ENCODE assay signal across 25 cellular contexts in the genomic region with DNA sequence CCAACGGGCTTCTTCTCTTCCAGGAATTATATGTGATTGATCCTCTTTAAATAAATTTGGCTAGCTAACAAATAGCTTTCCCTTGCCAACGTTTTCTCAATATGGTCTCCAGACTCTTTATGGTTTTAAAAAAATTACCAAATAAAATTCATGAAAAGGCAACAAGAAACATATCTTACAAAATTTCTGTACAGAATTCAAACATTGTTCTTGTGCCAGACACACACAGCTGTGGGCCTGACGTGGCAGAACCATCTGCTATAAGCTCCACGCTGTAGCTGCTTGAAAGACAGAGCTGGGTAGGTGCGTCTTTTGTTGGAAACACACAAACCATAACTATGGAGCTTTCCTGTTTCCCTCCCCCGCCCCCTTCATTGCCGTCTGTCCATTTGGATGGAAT.
DNase-seq lines count a peak whose midpoint lies in the region; ATAC-seq and TF ChIP-seq lines count a peak whose summit lies in the region.
"Had no signal": no experiment of that assay in that cellular context is flagged by ENCODE, and none has a peak within 500 bp of the region (broad histone marks: within the 10 kb centered on the region; RNA-seq: fewer than 3 reads in every experiment).

No MANE protein-coding gene starts in this region.

- H3K9me3 ChIP-seq in gastrocnemius medialis = no peaks in the 10 kb centered on the region
- H3K9me3 ChIP-seq: A549, mucosa of descending colon had no signal

- H3K36me3 Mint-ChIP-seq in neural crest cell (ENCODE audit: low read depth) = peaks cover 32% of the 10 kb centered on the region
- H3K36me3 Mint-ChIP-seq: activated naive CD4-positive, alpha-beta T cell treated with anti-CD3 and anti-CD28 coated beads, Interleukin-2, amount 50 U/mL, for 24 hours had no signal

- peaks cover 45% of the 10 kb centered on the region for H3K4me1 Mint-ChIP-seq in neural crest cell
- H3K4me1 Mint-ChIP-seq: activated naive CD4-positive, alpha-beta T cell treated with anti-CD3 and anti-CD28 coated beads, Interleukin-2, amount 50 U/mL, for 24 hours; T-helper 17 cell had no signal

- no peak for TF ChIP-seq POLR2A in gastrocnemius medialis (IDR thresholded peaks at IDR 0.05)

- DNase-seq in SHP77 (lab: John Stamatoyannopoulos, UW) (peak; percentile 17 to 58), SHP77 treated with DMSO at 0.1 percent for 48 hours (lab: John Stamatoyannopoulos, UW) (no peak), fibroblast of the conjunctiva (ENCODE audit: low read depth) (peak; percentile 23), neural crest cell (ENCODE audit: low read depth, low spot score) (no peak), activated gamma-delta T cell treated with Interleukin-2 at 50 U/mL for 16 hours (no peak), gastrocnemius medialis (no peak)
- DNase-seq in activated CD4-positive, alpha-beta T cell treated with anti-CD3 and anti-CD28 coated beads, Interleukin-2, amount 50 U/mL, for 48 hours = no peak
- DNase-seq: activated CD4-positive, alpha-beta T cell treated with anti-CD3 and anti-CD28 coated beads for 4 hours; cerebellar nuclear complex; COR-L47; GOT3; left lung; mucosa of descending colon; NCI-H1930; NCI-H226; stimulated activated CD4-positive, alpha-beta T cell treated with anti-CD3 and anti-CD28 coated beads, Interleukin-2, amount 100 ng/mL, for 48 hours; stimulated activated naive CD8-positive, alpha-beta T cell treated with anti-CD3 and anti-CD28 coated beads, Interleukin-15, Interleukin-2, amounts not matched to agents 100 U/mL and 50 U/mL, for 24 hours; T-helper 17 cell had no signal

- ATAC-seq in gastrocnemius medialis = no peak
- ATAC-seq in HG02852 (IDR thresholded peaks at IDR 0.05; ENCODE audit: unreplicated experiment) = no peak
- ATAC-seq: A549; left lung; mucosa of descending colon; stimulated activated naive CD8-positive, alpha-beta T cell treated with anti-CD3 and anti-CD28 coated beads, Interleukin-15, Interleukin-2, amounts not matched to agents 100 U/mL and 50 U/mL, for 24 hours; T-helper 17 cell had no signal

- H3K36me3 ChIP-seq in gastrocnemius medialis = no peaks in the 10 kb centered on the region
- H3K36me3 ChIP-seq: left lung, tibial nerve had no signal

- H3K4me1 ChIP-seq in gastrocnemius medialis = peaks cover 0 to 3% of the 10 kb centered on the region in 2 donors
- H3K4me1 ChIP-seq: A549, left lung, tibial nerve had no signal

- no peak for TF ChIP-seq CTCF in neural crest cell (conservative IDR thresholded peaks at IDR 0.05)
- TF ChIP-seq CTCF in gastrocnemius medialis (IDR thresholded peaks at IDR 0.05 in 4 of 5, conservative IDR thresholded peaks at IDR 0.05 in 1 of 5) = no peak

- no peaks in the 10 kb centered on the region for H3K27me3 Mint-ChIP-seq in neural crest cell (ENCODE audit: low read depth)
- H3K27me3 Mint-ChIP-seq: activated naive CD4-positive, alpha-beta T cell treated with anti-CD3 and anti-CD28 coated beads, Interleukin-2, amount 50 U/mL, for 24 hours; T-helper 17 cell had no signal

- H3K4me3 Mint-ChIP-seq in neural crest cell = no peak overlapping the region
- H3K4me3 Mint-ChIP-seq: activated naive CD4-positive, alpha-beta T cell treated with anti-CD3 and anti-CD28 coated beads, Interleukin-2, amount 50 U/mL, for 24 hours; activated T-helper 1 cell treated with anti-CD3 and anti-CD28 coated beads, Interleukin-12 subunit alpha, Interleukin-12 subunit beta, Interleukin-2, Interleukin-4 antibody, amounts not matched to agents 30 ng/mL and 10 ng/mL and 1 ng/mL, durations not matched to agents 14 hours and 24 hours and 36 hours; T-helper 17 cell had no signal

- intact Hi-C loops in gastrocnemius medialis (cut with DNase I; ENCODE audit: low total_unique reads) = no loop called here

- in situ Hi-C loops in gastrocnemius medialis (cut with MboI; ENCODE audit: low sequenced_read_pairs in 4 of 4) = no loop called here

- no peaks in the 10 kb centered on the region for H3K27me3 ChIP-seq in gastrocnemius medialis
- H3K27me3 ChIP-seq: left lung, tibial nerve had no signal

- H3K9me3 Mint-ChIP-seq in neural crest cell = peaks cover 13% of the 10 kb centered on the region

- H3K27ac ChIP-seq in gastrocnemius medialis = no peak overlapping the region
- H3K27ac ChIP-seq: A549, epithelial cell of prostate, left lung, SK-N-MC, tibial nerve had no signal

- peak overlapping the region; percentile 59 for H3K27ac Mint-ChIP-seq in neural crest cell (ENCODE audit: unreplicated experiment)
- H3K27ac Mint-ChIP-seq: activated naive CD4-positive, alpha-beta T cell treated with anti-CD3 and anti-CD28 coated beads, Interleukin-2, amount 50 U/mL, for 24 hours; activated T-helper 1 cell treated with anti-CD3 and anti-CD28 coated beads, Interleukin-12 subunit alpha, Interleukin-12 subunit beta, Interleukin-2, Interleukin-4 antibody, amounts not matched to agents 30 ng/mL and 10 ng/mL and 1 ng/mL, durations not matched to agents 14 hours and 24 hours and 36 hours; T-helper 17 cell had no signal

- no peak overlapping the region for H3K4me3 ChIP-seq in gastrocnemius medialis
- H3K4me3 ChIP-seq: A549, left lung, mucosa of descending colon, SK-N-MC, tibial nerve had no signal

Comparison
In these comparisons a context has a peak if more than half of its experiments do, and no peak if none do; other contexts are left out.
1. DNase-seq: peak in SHP77 (2 of 2) and fibroblast of the conjunctiva (single experiment); none in SHP77 treated with DMSO at 0.1 percent for 48 hours (single experiment), neural crest cell (single experiment), activated gamma-delta T cell treated with Interleukin-2 at 50 U/mL for 16 hours (single experiment), activated CD4-positive, alpha-beta T cell treated with anti-CD3 and anti-CD28 coated beads, Interleukin-2, amount 50 U/mL, for 48 hours (0 of 2) and gastrocnemius medialis (0 of 2).